Comparison of ENCODE assay signal across 8 cellular contexts in the genomic region with DNA sequence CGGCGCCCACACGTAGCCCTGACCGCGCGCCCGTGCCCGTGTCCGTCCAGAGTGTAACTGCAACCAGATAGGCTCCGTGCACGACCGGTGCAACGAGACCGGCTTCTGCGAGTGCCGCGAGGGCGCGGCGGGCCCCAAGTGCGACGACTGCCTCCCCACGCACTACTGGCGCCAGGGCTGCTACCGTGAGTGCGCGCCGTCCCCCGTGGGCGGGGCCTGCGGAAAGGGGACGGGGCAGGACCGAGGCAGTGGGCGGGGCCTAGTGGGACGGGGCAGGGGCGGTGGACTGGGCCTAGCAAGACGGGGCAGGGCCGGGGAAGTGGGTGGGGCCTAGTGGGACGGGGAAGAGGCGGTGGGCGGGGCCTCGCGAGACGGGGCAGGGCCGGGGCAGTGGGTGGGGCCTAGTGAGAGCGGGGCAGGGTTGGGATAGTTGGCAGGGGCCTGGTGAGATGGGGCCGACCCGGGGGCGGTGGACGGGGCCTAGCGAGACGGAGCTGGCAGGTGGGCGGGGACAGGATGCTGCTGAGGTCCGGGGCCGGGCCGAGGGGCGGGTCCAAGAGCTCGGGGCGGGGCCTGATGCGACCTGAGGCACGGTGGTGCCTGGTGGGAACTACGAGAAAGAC.
DNase-seq lines count a peak whose midpoint lies in the region; ATAC-seq and TF ChIP-seq lines count a peak whose summit lies in the region.

No MANE protein-coding gene starts in this region.

- DNase-seq in DMS79 treated with DMSO at 0.1 percent for 48 hours (lab: John Stamatoyannopoulos, UW) = peak; percentile 37
- DNase-seq in GOT3 (lab: John Stamatoyannopoulos, UW) = peak; percentile 42
- peak; percentile 66 for DNase-seq in M059J (ENCODE audit: low read depth)
- DNase-seq in RWPE2 (ENCODE audit: low spot score) = peak; percentile 98
- peak; percentile 99 for DNase-seq in activated T-helper 9 cell treated with anti-CD3 and anti-CD28 coated beads, Interleukin-2, amount 50 U/mL, for 16 hours (ENCODE audit: low read depth)
- peak; percentile 81 for DNase-seq in fibroblast of the aortic adventitia (ENCODE audit: low read depth)
- peak; percentile 97 for DNase-seq in natural killer cell

- peak overlapping the region; percentile 91 for H3K4me3 Mint-ChIP-seq in natural killer cell
- H3K4me3 Mint-ChIP-seq in stimulated activated memory B cell treated with anti-CD40 and anti-IgM and Interleukin-4, amounts not matched to agents 10 μg/mL and 1 μg/mL and 100 μg/mL, for 72 hours = peak overlapping the region; percentile 92

- no peak overlapping the region for H3K27ac ChIP-seq in RWPE2 (ENCODE audit: poor library complexity, severe bottlenecking)

- peaks cover 10 to 15% of the 10 kb centered on the region in 2 donors for H3K4me1 Mint-ChIP-seq in natural killer cell
- H3K4me1 Mint-ChIP-seq in stimulated activated memory B cell treated with anti-CD40 and anti-IgM and Interleukin-4, amounts not matched to agents 10 μg/mL and 1 μg/mL and 100 μg/mL, for 72 hours = peaks cover 35% of the 10 kb centered on the region

- H3K27me3 Mint-ChIP-seq in natural killer cell (ENCODE audit: low read depth in 2 of 2) = peaks cover 0 to 4% of the 10 kb centered on the region in 2 donors
- no peaks in the 10 kb centered on the region for H3K27me3 Mint-ChIP-seq in stimulated activated memory B cell treated with anti-CD40 and anti-IgM and Interleukin-4, amounts not matched to agents 10 μg/mL and 1 μg/mL and 100 μg/mL, for 72 hours

- no peaks in the 10 kb centered on the region for H3K36me3 ChIP-seq in RWPE2 (ENCODE audit: low read depth)

- H3K36me3 Mint-ChIP-seq in natural killer cell = no peaks in the 10 kb centered on the region
- no peaks in the 10 kb centered on the region for H3K36me3 Mint-ChIP-seq in stimulated activated memory B cell treated with anti-CD40 and anti-IgM and Interleukin-4, amounts not matched to agents 10 μg/mL and 1 μg/mL and 100 μg/mL, for 72 hours

- H3K27me3 ChIP-seq in RWPE2 (ENCODE audit: insufficient read depth, poor library complexity, severe bottlenecking) = peaks cover 17% of the 10 kb centered on the region

- TF ChIP-seq CTCF in RWPE2 (IDR thresholded peaks at IDR 0.05; ENCODE audit: poor library complexity, severe bottlenecking) (no peak), fibroblast of the aortic adventitia (IDR thresholded peaks at IDR 0.05; ENCODE audit: insufficient read depth, low read length) (no peak), natural killer cell (IDR thresholded peaks at IDR 0.05) (no peak)

- ATAC-seq in RWPE2 (ENCODE audit: low read depth) (peak; percentile 83), natural killer cell (peak; percentile 83 to 95 (median 88))
- ATAC-seq in stimulated activated memory B cell treated with anti-CD40 and anti-IgM and Interleukin-4, amounts not matched to agents 10 μg/mL and 1 μg/mL and 100 μg/mL, for 72 hours = peak; percentile 95

- H3K9me3 Mint-ChIP-seq in natural killer cell = no peaks in the 10 kb centered on the region
- no peaks in the 10 kb centered on the region for H3K9me3 Mint-ChIP-seq in stimulated activated memory B cell treated with anti-CD40 and anti-IgM and Interleukin-4, amounts not matched to agents 10 μg/mL and 1 μg/mL and 100 μg/mL, for 72 hours

- peak overlapping the region in 1 of 2 donors; percentile 92 for H3K27ac Mint-ChIP-seq in natural killer cell
- H3K27ac Mint-ChIP-seq in stimulated activated memory B cell treated with anti-CD40 and anti-IgM and Interleukin-4, amounts not matched to agents 10 μg/mL and 1 μg/mL and 100 μg/mL, for 72 hours = peak overlapping the region; percentile 79

- H3K9me3 ChIP-seq in RWPE2 (ENCODE audit: severe bottlenecking) = no peaks in the 10 kb centered on the region

- H3K4me1 ChIP-seq in RWPE2 (ENCODE audit: insufficient read depth, poor library complexity, severe bottlenecking) = no peaks in the 10 kb centered on the region

- intact Hi-C loops in natural killer cell (cut with micrococcal nuclease) = loop anchor here (10.0 kb wide), 1 partner anchor 646 kb away; no protein-coding TSS in a partner anchor

- H3K4me3 ChIP-seq in RWPE2 (ENCODE audit: severe bottlenecking) = peak overlapping the region; percentile 28
- H3K4me3 ChIP-seq in fibroblast of the aortic adventitia (ENCODE audit: low read depth, low read length) = peak overlapping the region; percentile 66

Comparison
In these comparisons a context has a peak if more than half of its experiments do, and no peak if none do; other contexts are left out.
1. DNase-seq: peak in every context shown above with its lines; median percentile 99 in activated T-helper 9 cell treated with anti-CD3 and anti-CD28 coated beads, Interleukin-2, amount 50 U/mL, for 16 hours; 98 in RWPE2; 97 in natural killer cell; 81 in fibroblast of the aortic adventitia; 66 in M059J; 42 in GOT3; 37 in DMS79 treated with DMSO at 0.1 percent for 48 hours.